Comparison of ENCODE assay signal across 12 cellular contexts in the genomic region with DNA sequence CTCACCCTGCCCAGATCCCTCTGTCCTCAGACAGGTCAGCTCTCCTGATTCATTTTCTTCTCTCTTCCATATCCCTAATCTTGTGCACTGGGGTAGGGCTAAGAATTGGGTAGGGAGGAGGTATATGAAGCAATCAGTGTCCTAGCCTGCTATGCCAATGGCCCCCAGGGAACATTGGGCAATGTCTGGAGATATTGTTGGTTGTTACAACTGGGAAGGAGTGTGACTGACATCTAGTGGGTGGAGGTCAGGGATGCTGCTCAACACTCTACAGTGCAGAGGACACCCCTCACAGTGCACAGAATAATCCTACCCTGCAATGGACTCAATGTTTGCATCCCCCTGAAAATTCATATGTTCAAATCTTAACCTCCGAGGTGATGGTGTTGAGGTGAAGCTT. TPM values are rescaled to one million over a fixed set of nuclear protein-coding genes. Genes with fewer than 3 reads are reported as not detected.
DNase-seq lines count a peak whose midpoint lies in the region; ATAC-seq and TF ChIP-seq lines count a peak whose summit lies in the region.
"Had no signal": no experiment of that assay in that cellular context is flagged by ENCODE, and none has a peak within 500 bp of the region (broad histone marks: within the 10 kb centered on the region; RNA-seq: fewer than 3 reads in every experiment).

No MANE protein-coding gene starts in this region.

- POLR2A ChIA-PET in MCF 10A (lab: Yijun Ruan, JAX): interaction anchor here (1.0 kb wide), 1 partner anchor 18 kb away, joined by 4 read pairs; no protein-coding TSS in a partner anchor
- POLR2A ChIA-PET in CD4-positive, alpha-beta T cell (lab: Charles Lee): no interaction called here

- TF ChIP-seq CTCF in MCF 10A (IDR thresholded peaks at IDR 0.05; ENCODE audit: unreplicated experiment) (peak; percentile 9), upper lobe of left lung (IDR thresholded peaks at IDR 0.05) (peak in 5 of 6 experiments; percentile 20 to 39 (median 28))
- no peak for TF ChIP-seq CTCF in CD4-positive, alpha-beta T cell (IDR thresholded peaks at IDR 0.05)

- 100% methylated on average over 1 of the region's 1 CpG for WGBS in upper lobe of left lung, 2 donors

- intact Hi-C loops in Right ventricle myocardium inferior (cut with DNase I) (no loop called here), cardiac septum (cut with DNase I) (no loop called here), MCF 10A (cut with micrococcal nuclease) (loop anchor here (2.0 kb wide), 1 partner anchor 190 kb away; no protein-coding TSS in a partner anchor)
- intact Hi-C loops in CD4-positive, alpha-beta T cell (cut with DNase I, micrococcal nuclease): no loop called here

- TF ChIP-seq EP300 in upper lobe of left lung (IDR thresholded peaks at IDR 0.05): no peak

- H3K36me3 ChIP-seq in upper lobe of left lung: peaks cover 3 to 9% (median 6%) of the 10 kb centered on the region in 4 donors

- no peaks in the 10 kb centered on the region for H3K9me3 Mint-ChIP-seq in MCF 10A (ENCODE audit: unreplicated experiment)
- H3K9me3 Mint-ChIP-seq in CD4-positive, alpha-beta T cell: no peaks in the 10 kb centered on the region

- H3K27ac Mint-ChIP-seq in MCF 10A (ENCODE audit: low read depth, unreplicated experiment): no peak overlapping the region
- H3K27ac Mint-ChIP-seq in CD4-positive, alpha-beta T cell: no peak overlapping the region
- H3K27ac Mint-ChIP-seq: naive B cell had no signal

- H3K4me1 ChIP-seq in upper lobe of left lung: no peaks in the 10 kb centered on the region

- no peak for TF ChIP-seq POLR2A in upper lobe of left lung (IDR thresholded peaks at IDR 0.05)

- H3K27ac ChIP-seq in upper lobe of left lung: no peak overlapping the region
- H3K27ac ChIP-seq in CD4-positive, alpha-beta T cell (ENCODE audit: low read depth, low read length): no peak overlapping the region

- no peaks in the 10 kb centered on the region for H3K36me3 Mint-ChIP-seq in MCF 10A (ENCODE audit: insufficient read depth, unreplicated experiment)
- H3K36me3 Mint-ChIP-seq in CD4-positive, alpha-beta T cell (ENCODE audit: low read depth): no peaks in the 10 kb centered on the region

- peaks cover 11% of the 10 kb centered on the region for H3K27me3 Mint-ChIP-seq in MCF 10A (ENCODE audit: insufficient read depth, unreplicated experiment)
- peaks cover 4% of the 10 kb centered on the region for H3K27me3 Mint-ChIP-seq in CD4-positive, alpha-beta T cell

- H3K27me3 ChIP-seq in upper lobe of left lung: no peaks in the 10 kb centered on the region
- no peaks in the 10 kb centered on the region for H3K27me3 ChIP-seq in CD4-positive, alpha-beta T cell (ENCODE audit: control insufficient read depth, insufficient read depth, low read length)

- H3K9me3 ChIP-seq in upper lobe of left lung: peaks cover 7 to 12% (median 10%) of the 10 kb centered on the region in 4 donors
- peaks cover 7% of the 10 kb centered on the region for H3K9me3 ChIP-seq in CD4-positive, alpha-beta T cell (ENCODE audit: control insufficient read depth, low read length)

- CTCF ChIA-PET in MCF 10A (lab: Yijun Ruan, JAX): interaction anchor here (0.5 to 4.0 kb wide), 22 partner anchors 8 to 634 kb away, joined by 3 to 25 read pairs (median 4); a partner anchor contains a TSS
- CTCF ChIA-PET in CD4-positive, alpha-beta T cell (lab: Charles Lee): no interaction called here

- no TSS peak for BruUV-seq in MCF 10A (replicated peaks; lab: Mats Ljungman, UMichigan)

- H3K4me1 Mint-ChIP-seq in MCF 10A (ENCODE audit: insufficient read depth, unreplicated experiment): no peaks in the 10 kb centered on the region
- H3K4me1 Mint-ChIP-seq in CD4-positive, alpha-beta T cell (ENCODE audit: low read depth): no peaks in the 10 kb centered on the region
- H3K4me1 Mint-ChIP-seq: naive B cell had no signal

- no peak overlapping the region for H3K4me3 ChIP-seq in upper lobe of left lung

- peak; percentile 34 for ATAC-seq in Right ventricle myocardium inferior
- peak in 1 of 2 donors; percentile 32 for ATAC-seq in upper lobe of left lung (ENCODE audit: low FRiP score in 2 of 2)
- ATAC-seq in CD4-positive, alpha-beta T cell (ENCODE audit: poor library complexity): no peak

- no peak overlapping the region for H3K4me3 Mint-ChIP-seq in MCF 10A (ENCODE audit: unreplicated experiment)
- no peak overlapping the region for H3K4me3 Mint-ChIP-seq in CD4-positive, alpha-beta T cell
- H3K4me3 Mint-ChIP-seq: naive B cell had no signal

- DNase-seq in Right ventricle myocardium inferior (ENCODE audit: missing footprints): no peak
- no peak for DNase-seq in cardiac septum (ENCODE audit: low spot score)
- DNase-seq in NCI-H69 (lab: John Stamatoyannopoulos, UW): peak; percentile 61
- DNase-seq in MCF 10A (ENCODE audit: unreplicated experiment): peak; percentile 89
- peak in 1 of 2 donors; percentile 40 for DNase-seq in upper lobe of left lung
- no peak for DNase-seq in iPS-NIHi7 (ENCODE audit: extremely low spot score)
- DNase-seq in activated T-cell treated with anti-CD3 and anti-CD28 coated beads, Interleukin-2, amount 50 U/mL, for 1 hour: no peak
- DNase-seq in CD4-positive, alpha-beta T cell: no peak
- DNase-seq: activated CD4-positive, alpha-beta T cell treated with anti-CD3 and anti-CD28 coated beads for 1 hour; activated naive CD4-positive, alpha-beta T cell treated with Interleukin-2 at 50 U/mL for 16 hours; naive B cell; NK-92 treated with Interleukin-12 subunit alpha and Interleukin-12 subunit beta, amount 100 ng/mL, for 24 hours had no signal

RNA-seq across cellular contexts. Expression of a gene that starts 57.5 kb away (rescaled TPM):
- 16.0 TPM for total RNA-seq in Right ventricle myocardium inferior
- 7.1 TPM for total RNA-seq in cardiac septum
- total RNA-seq in MCF 10A (2022): 1.3 and 2.3 TPM in 2 replicates
- total RNA-seq in upper lobe of left lung: 100 to 1,000 TPM in 1 of 6 donors, 10 to 100 TPM in 5; 35.8 to 262 (median 61.1) TPM
- total RNA-seq in CD4-positive, alpha-beta T cell: under 1 TPM; 0.05 to 0.34 TPM

Comparison
In these comparisons a context has a peak if more than half of its experiments do, and no peak if none do; other contexts are left out.
1. DNase-seq: peak in NCI-H69 (single experiment) and MCF 10A (single experiment); none in Right ventricle myocardium inferior (single experiment), cardiac septum (single experiment), iPS-NIHi7 (single experiment), activated T-cell treated with anti-CD3 and anti-CD28 coated beads, Interleukin-2, amount 50 U/mL, for 1 hour (single experiment) and CD4-positive, alpha-beta T cell (0 of 10).